Comparison of ENCODE assay signal across 8 cellular contexts in genomic region chrX:155048997-155049619, GRCh38. TPM values are rescaled to one million over a fixed set of nuclear protein-coding genes. Genes with fewer than 3 reads are reported as not detected.
A peak's percentile ranks its signal among the peaks of the same experiment; 100 is the strongest.
DNase-seq lines count a peak whose midpoint lies in the region; ATAC-seq and TF ChIP-seq lines count a peak whose summit lies in the region.

No MANE protein-coding gene starts in this region.

- H3K4me3 ChIP-seq in GM06990 (replicated peaks; ENCODE audit: low read depth, low read length) = no peak overlapping the region

- peaks cover 32% of the 10 kb centered on the region for H3K4me1 Mint-ChIP-seq in activated T-cell treated with anti-CD3 and anti-CD28 coated beads, Interleukin-2, amount 50 U/mL, for 72 hours (ENCODE audit: low read depth)
- peaks cover 1% of the 10 kb centered on the region for H3K4me1 Mint-ChIP-seq in glutamatergic neuron (ENCODE audit: low read depth, unreplicated experiment)
- H3K4me1 Mint-ChIP-seq in activated T-helper 2 cell treated with anti-CD3 and anti-CD28 coated beads, Interferon-gamma antibody, Interleukin-2, Interleukin-4, amounts not matched to agents 10 μg/mL and 5 μg/mL and 100 μg/mL, durations not matched to agents 14 hours and 24 hours and 36 hours (ENCODE audit: low read depth) = peaks cover 21% of the 10 kb centered on the region

- peak in 1 of 2 donors; percentile 51 for ATAC-seq in activated T-cell treated with anti-CD3 and anti-CD28 coated beads, Interleukin-2, amount 50 U/mL, for 72 hours (replicated peaks in 1 of 2)

- peaks cover 0 to 9% of the 10 kb centered on the region in 2 donors for H3K36me3 Mint-ChIP-seq in activated T-cell treated with anti-CD3 and anti-CD28 coated beads, Interleukin-2, amount 50 U/mL, for 72 hours (ENCODE audit: insufficient read depth in 2 of 2)
- H3K36me3 Mint-ChIP-seq in glutamatergic neuron (ENCODE audit: unreplicated experiment) = no peaks in the 10 kb centered on the region
- peaks cover 35% of the 10 kb centered on the region for H3K36me3 Mint-ChIP-seq in activated T-helper 2 cell treated with anti-CD3 and anti-CD28 coated beads, Interferon-gamma antibody, Interleukin-2, Interleukin-4, amounts not matched to agents 10 μg/mL and 5 μg/mL and 100 μg/mL, durations not matched to agents 14 hours and 24 hours and 36 hours (ENCODE audit: low read depth)

- no peaks in the 10 kb centered on the region; the same call in 1 of the 2 replicates for H3K36me3 ChIP-seq in GM06990 (ENCODE audit: control insufficient read depth, insufficient read depth, low read length)

- peak overlapping the region; percentile 64 for H3K27ac Mint-ChIP-seq in activated T-cell treated with anti-CD3 and anti-CD28 coated beads, Interleukin-2, amount 50 U/mL, for 72 hours
- no peak overlapping the region for H3K27ac Mint-ChIP-seq in glutamatergic neuron (ENCODE audit: unreplicated experiment)
- H3K27ac Mint-ChIP-seq in activated T-helper 2 cell treated with anti-CD3 and anti-CD28 coated beads, Interferon-gamma antibody, Interleukin-2, Interleukin-4, amounts not matched to agents 10 μg/mL and 5 μg/mL and 100 μg/mL, durations not matched to agents 14 hours and 24 hours and 36 hours = no peak overlapping the region

- H3K9me3 Mint-ChIP-seq in activated T-cell treated with anti-CD3 and anti-CD28 coated beads, Interleukin-2, amount 50 U/mL, for 72 hours = no peaks in the 10 kb centered on the region
- H3K9me3 Mint-ChIP-seq in glutamatergic neuron (ENCODE audit: unreplicated experiment) = no peaks in the 10 kb centered on the region
- H3K9me3 Mint-ChIP-seq in activated T-helper 2 cell treated with anti-CD3 and anti-CD28 coated beads, Interferon-gamma antibody, Interleukin-2, Interleukin-4, amounts not matched to agents 10 μg/mL and 5 μg/mL and 100 μg/mL, durations not matched to agents 14 hours and 24 hours and 36 hours = no peaks in the 10 kb centered on the region

- H3K27me3 ChIP-seq in GM06990 (replicated peaks; ENCODE audit: control insufficient read depth, insufficient read depth, low read length) = no peaks in the 10 kb centered on the region

- TF ChIP-seq CTCF in GM06990 (IDR thresholded peaks at IDR 0.05; ENCODE audit: insufficient read depth, low read length, poor library complexity, severe bottlenecking) (peak; percentile 59), glutamatergic neuron (IDR thresholded peaks at IDR 0.05; ENCODE audit: partially characterized antibody, unreplicated experiment) (peak; percentile 57)

- peak overlapping the region; percentile 31 to 64 for H3K4me3 Mint-ChIP-seq in activated T-cell treated with anti-CD3 and anti-CD28 coated beads, Interleukin-2, amount 50 U/mL, for 72 hours
- H3K4me3 Mint-ChIP-seq in glutamatergic neuron (ENCODE audit: unreplicated experiment) = no peak overlapping the region
- no peak overlapping the region for H3K4me3 Mint-ChIP-seq in activated T-helper 2 cell treated with anti-CD3 and anti-CD28 coated beads, Interferon-gamma antibody, Interleukin-2, Interleukin-4, amounts not matched to agents 10 μg/mL and 5 μg/mL and 100 μg/mL, durations not matched to agents 14 hours and 24 hours and 36 hours (ENCODE audit: low read depth)

- intact Hi-C loops in activated T-helper 2 cell treated with anti-CD3 and anti-CD28 coated beads, Interferon-gamma antibody, Interleukin-2, Interleukin-4, amounts not matched to agents 10 μg/mL and 5 μg/mL and 100 μg/mL, durations not matched to agents 14 hours and 24 hours and 36 hours (cut with micrococcal nuclease) = loop anchor here (2.0 kb wide), 1 partner anchor 22 kb away; the partner anchor contains the start of gene FUNDC2

- DNase-seq in A172 (ENCODE audit: low spot score) (peak; percentile 46), GM06990 (ENCODE audit: extremely low read depth, insufficient read length) (no peak), NCI-H510A (lab: John Stamatoyannopoulos, UW) (peak; percentile 10), glutamatergic neuron (peak; percentile 53), renal cortical epithelial cell (ENCODE audit: low read depth) (peak; percentile 65), NCI-H2107 treated with DMSO at 0.1 percent for 48 hours (lab: John Stamatoyannopoulos, UW; ENCODE audit: unreplicated experiment) (no peak)
- DNase-seq in activated T-cell treated with anti-CD3 and anti-CD28 coated beads, Interleukin-2, amount 50 U/mL, for 72 hours = peak; percentile 55 to 63
- DNase-seq in activated T-helper 2 cell treated with anti-CD3 and anti-CD28 coated beads, Interferon-gamma antibody, Interleukin-2, Interleukin-4, amounts not matched to agents 10 μg/mL and 5 μg/mL and 100 μg/mL, durations not matched to agents 14 hours and 24 hours and 36 hours (ENCODE audit: low spot score) = no peak

- no peaks in the 10 kb centered on the region for H3K27me3 Mint-ChIP-seq in activated T-cell treated with anti-CD3 and anti-CD28 coated beads, Interleukin-2, amount 50 U/mL, for 72 hours (ENCODE audit: low read depth)
- no peaks in the 10 kb centered on the region for H3K27me3 Mint-ChIP-seq in glutamatergic neuron (ENCODE audit: unreplicated experiment)
- H3K27me3 Mint-ChIP-seq in activated T-helper 2 cell treated with anti-CD3 and anti-CD28 coated beads, Interferon-gamma antibody, Interleukin-2, Interleukin-4, amounts not matched to agents 10 μg/mL and 5 μg/mL and 100 μg/mL, durations not matched to agents 14 hours and 24 hours and 36 hours (ENCODE audit: low read depth) = no peaks in the 10 kb centered on the region

RNA-seq across cellular contexts. Expression of gene CMC4, which starts 21.8 kb away (rescaled TPM):
- total RNA-seq in A172 (2014; rRNA removed; shearing (Covaris generic)) = 25.6 and 38.7 TPM in 2 replicates
- 10 to 100 TPM in 1 of 2 donors, 1 to 10 TPM in 1; 9.4 to 15.0 TPM for total RNA-seq in activated T-cell treated with anti-CD3 and anti-CD28 coated beads, Interleukin-2, amount 50 U/mL, for 72 hours
- total RNA-seq in glutamatergic neuron (ENCODE audit: unreplicated experiment) (1.8 TPM), renal cortical epithelial cell (9.4 and 10.2 TPM in 2 replicates)
- total RNA-seq in activated T-helper 2 cell treated with anti-CD3 and anti-CD28 coated beads, Interferon-gamma antibody, Interleukin-2, Interleukin-4, amounts not matched to agents 10 μg/mL and 5 μg/mL and 100 μg/mL, durations not matched to agents 14 hours and 24 hours and 36 hours = 1.9 and 4.3 TPM in 2 replicates

RNA-seq across cellular contexts. Expression of gene MTCP1, which starts 21.8 kb away (rescaled TPM):
- 3.8 and 9.3 TPM in 2 replicates for total RNA-seq in A172 (2014; rRNA removed; shearing (Covaris generic))
- 10 to 100 TPM; 18.5 to 33.1 TPM for total RNA-seq in activated T-cell treated with anti-CD3 and anti-CD28 coated beads, Interleukin-2, amount 50 U/mL, for 72 hours
- total RNA-seq in glutamatergic neuron (ENCODE audit: unreplicated experiment) = 9.5 TPM
- total RNA-seq in renal cortical epithelial cell = 4.2 and 5.2 TPM in 2 replicates
- total RNA-seq in activated T-helper 2 cell treated with anti-CD3 and anti-CD28 coated beads, Interferon-gamma antibody, Interleukin-2, Interleukin-4, amounts not matched to agents 10 μg/mL and 5 μg/mL and 100 μg/mL, durations not matched to agents 14 hours and 24 hours and 36 hours = 12.3 and 19.0 TPM in 2 replicates

RNA-seq across cellular contexts. Expression of gene BRCC3, which starts 22.2 kb away (rescaled TPM):
- total RNA-seq in A172 (2014; rRNA removed; shearing (Covaris generic)) = 20.9 and 29.6 TPM in 2 replicates
- 10 to 100 TPM; 25.9 to 33.3 TPM for total RNA-seq in activated T-cell treated with anti-CD3 and anti-CD28 coated beads, Interleukin-2, amount 50 U/mL, for 72 hours
- total RNA-seq in glutamatergic neuron (ENCODE audit: unreplicated experiment) (21.9 TPM), renal cortical epithelial cell (17.7 and 40.6 TPM in 2 replicates)
- total RNA-seq in activated T-helper 2 cell treated with anti-CD3 and anti-CD28 coated beads, Interferon-gamma antibody, Interleukin-2, Interleukin-4, amounts not matched to agents 10 μg/mL and 5 μg/mL and 100 μg/mL, durations not matched to agents 14 hours and 24 hours and 36 hours = 29.3 and 34.9 TPM in 2 replicates

RNA-seq across cellular contexts. Expression of gene FUNDC2, which starts 22.5 kb away (rescaled TPM):
- 98.9 and 102 TPM in 2 replicates for total RNA-seq in A172 (2014; rRNA removed; shearing (Covaris generic))
- total RNA-seq in activated T-cell treated with anti-CD3 and anti-CD28 coated beads, Interleukin-2, amount 50 U/mL, for 72 hours = 10 to 100 TPM; 34.6 to 42.8 TPM
- total RNA-seq in glutamatergic neuron (ENCODE audit: unreplicated experiment) (83.9 TPM), renal cortical epithelial cell (39.9 and 59.4 TPM in 2 replicates)
- 70.1 and 70.7 TPM in 2 replicates for total RNA-seq in activated T-helper 2 cell treated with anti-CD3 and anti-CD28 coated beads, Interferon-gamma antibody, Interleukin-2, Interleukin-4, amounts not matched to agents 10 μg/mL and 5 μg/mL and 100 μg/mL, durations not matched to agents 14 hours and 24 hours and 36 hours

RNA-seq across cellular contexts. Expression of gene F8, which starts 26.6 kb away (rescaled TPM):
- 18.4 and 19.9 TPM in 2 replicates for total RNA-seq in A172 (2014; rRNA removed; shearing (Covaris generic))
- total RNA-seq in activated T-cell treated with anti-CD3 and anti-CD28 coated beads, Interleukin-2, amount 50 U/mL, for 72 hours = 10 to 100 TPM; 15.0 to 19.5 TPM
- total RNA-seq in glutamatergic neuron (ENCODE audit: unreplicated experiment) (1.8 TPM), renal cortical epithelial cell (4.7 and 5.2 TPM in 2 replicates)
- total RNA-seq in activated T-helper 2 cell treated with anti-CD3 and anti-CD28 coated beads, Interferon-gamma antibody, Interleukin-2, Interleukin-4, amounts not matched to agents 10 μg/mL and 5 μg/mL and 100 μg/mL, durations not matched to agents 14 hours and 24 hours and 36 hours = 3.6 and 3.7 TPM in 2 replicates

Comparison
In these comparisons a context has a peak if more than half of its experiments do, and no peak if none do; other contexts are left out.
1. DNase-seq: peak in A172 (single experiment), NCI-H510A (single experiment), activated T-cell treated with anti-CD3 and anti-CD28 coated beads, Interleukin-2, amount 50 U/mL, for 72 hours (2 of 2), glutamatergic neuron (single experiment) and renal cortical epithelial cell (single experiment); none in GM06990 (single experiment), activated T-helper 2 cell treated with anti-CD3 and anti-CD28 coated beads, Interferon-gamma antibody, Interleukin-2, Interleukin-4, amounts not matched to agents 10 μg/mL and 5 μg/mL and 100 μg/mL, durations not matched to agents 14 hours and 24 hours and 36 hours (single experiment) and NCI-H2107 treated with DMSO at 0.1 percent for 48 hours (single experiment).
2. H3K4me3 Mint-ChIP-seq: peak in activated T-cell treated with anti-CD3 and anti-CD28 coated beads, Interleukin-2, amount 50 U/mL, for 72 hours (2 of 2); none in glutamatergic neuron (single experiment) and activated T-helper 2 cell treated with anti-CD3 and anti-CD28 coated beads, Interferon-gamma antibody, Interleukin-2, Interleukin-4, amounts not matched to agents 10 μg/mL and 5 μg/mL and 100 μg/mL, durations not matched to agents 14 hours and 24 hours and 36 hours (single experiment).